In genomic region chr1:23466423-23466989, GRCh38 we compare ENCODE assay signal across 22 cellular contexts.
"Had no signal": no experiment of that assay in that cellular context is flagged by ENCODE, and none has a peak within 500 bp of the region (broad histone marks: within the 10 kb centered on the region; RNA-seq: fewer than 3 reads in every experiment).

No MANE protein-coding gene starts in this region.

- H3K27ac ChIP-seq: ascending aorta, coronary artery, hepatocyte, ovary, transverse colon, vagina, WERI-Rb-1 had no signal

- H3K4me1 Mint-ChIP-seq: activated naive CD4-positive, alpha-beta T cell treated with anti-CD3 and anti-CD28 coated beads, Interleukin-2, amount 10 ng/mL, durations not matched to agents 7 days and 5 days; activated naive CD8-positive, alpha-beta T cell treated with anti-CD3 and anti-CD28 coated beads, Interleukin-2, amount 50 U/mL, for 24 hours; naive B cell had no signal

- H3K9me3 Mint-ChIP-seq: activated naive CD4-positive, alpha-beta T cell treated with anti-CD3 and anti-CD28 coated beads, Interleukin-2, amount 10 ng/mL, durations not matched to agents 7 days and 5 days; activated naive CD8-positive, alpha-beta T cell treated with anti-CD3 and anti-CD28 coated beads, Interleukin-2, amount 50 U/mL, for 24 hours had no signal

- H3K27ac Mint-ChIP-seq: activated naive CD4-positive, alpha-beta T cell treated with anti-CD3 and anti-CD28 coated beads, Interleukin-2, amount 10 ng/mL, durations not matched to agents 7 days and 5 days; activated naive CD8-positive, alpha-beta T cell treated with anti-CD3 and anti-CD28 coated beads, Interleukin-2, amount 50 U/mL, for 24 hours; T-helper 17 cell had no signal

- H3K27me3 Mint-ChIP-seq: activated naive CD8-positive, alpha-beta T cell treated with anti-CD3 and anti-CD28 coated beads, Interleukin-2, amount 50 U/mL, for 24 hours had no signal

- ATAC-seq: activated naive CD8-positive, alpha-beta T cell treated with anti-CD3 and anti-CD28 coated beads, Interleukin-2, amount 50 U/mL, for 24 hours; left lobe of liver; mucosa of descending colon; T-helper 17 cell had no signal

- FAIRE-seq: endometrium, keratinocyte had no signal

- H3K27me3 ChIP-seq: ascending aorta, hepatocyte, ovary, transverse colon, vagina had no signal

- H3K4me3 Mint-ChIP-seq: activated naive CD4-positive, alpha-beta T cell treated with anti-CD3 and anti-CD28 coated beads, Interleukin-2, amount 10 ng/mL, durations not matched to agents 7 days and 5 days; activated naive CD8-positive, alpha-beta T cell treated with anti-CD3 and anti-CD28 coated beads, Interleukin-2, amount 50 U/mL, for 24 hours; naive B cell; T-helper 17 cell had no signal

- H3K9me3 ChIP-seq: ascending aorta, mucosa of descending colon, ovary, transverse colon, vagina had no signal

- DNase-seq: activated CD4-positive, alpha-beta T cell treated with anti-CD3 and anti-CD28 coated beads for 1 hour; activated CD8-positive, alpha-beta memory T cell treated with anti-CD3 and anti-CD28 coated beads for 24 hours; activated CD8-positive, alpha-beta memory T cell treated with anti-CD3 and anti-CD28 coated beads, Interleukin-2, amount 50 U/mL, for 48 hours; activated effector memory CD4-positive, alpha-beta T cell treated with Interleukin-2 at 50 U/mL for 16 hours; activated naive CD4-positive, alpha-beta T cell treated with anti-CD3 and anti-CD28 coated beads, Interleukin-2, amount 10 ng/mL, durations not matched to agents 7 days and 5 days; activated naive CD8-positive, alpha-beta T cell treated with anti-CD3 and anti-CD28 coated beads, Interleukin-2, amount 50 U/mL, for 24 hours; activated T-cell treated with anti-CD3 and anti-CD28 coated beads, Interleukin-2, amount 50 U/mL, for 48 hours; mucosa of descending colon; naive B cell; ovary; stimulated activated CD4-positive, alpha-beta T cell treated with anti-CD3 and anti-CD28 coated beads, Interleukin-2, amount 100 ng/mL, for 24 hours; stimulated activated naive CD4-positive, alpha-beta T cell treated with Interleukin-2 at 50 U/mL for 16 hours; T-helper 17 cell; transverse colon; WERI-Rb-1 had no signal

- H3K36me3 Mint-ChIP-seq: activated naive CD4-positive, alpha-beta T cell treated with anti-CD3 and anti-CD28 coated beads, Interleukin-2, amount 10 ng/mL, durations not matched to agents 7 days and 5 days; naive B cell had no signal

- H3K4me3 ChIP-seq: ascending aorta, coronary artery, hepatocyte, mucosa of descending colon, ovary, transverse colon, vagina had no signal
